In genomic region chr14:105419055-105419304, GRCh38 we compare ENCODE assay signal across 8 cellular contexts. TPM values are rescaled to one million over a fixed set of nuclear protein-coding genes. Genes with fewer than 3 reads are reported as not detected.
DNase-seq lines count a peak whose midpoint lies in the region; ATAC-seq and TF ChIP-seq lines count a peak whose summit lies in the region.
"Had no signal": no experiment of that assay in that cellular context is flagged by ENCODE, and none has a peak within 500 bp of the region (broad histone marks: within the 10 kb centered on the region; RNA-seq: fewer than 3 reads in every experiment).

No MANE protein-coding gene starts in this region.

- in situ Hi-C loops in HAP-1 (cut with MboI; ENCODE audit: low sequenced_read_pairs): no loop called here

- H3K9ac ChIP-seq in smooth muscle cell (ENCODE audit: low read depth): peak overlapping the region; percentile 73

- TF ChIP-seq CTCF in WERI-Rb-1 (IDR thresholded peaks at IDR 0.05; ENCODE audit: low read depth, low read length): no peak
- TF ChIP-seq CTCF in right atrium auricular region (IDR thresholded peaks at IDR 0.05): no peak
- TF ChIP-seq CTCF in smooth muscle cell (IDR thresholded peaks at IDR 0.05; ENCODE audit: borderline replicate concordance, insufficient read depth, poor library complexity, severe bottlenecking): no peak

- H3K27me3 ChIP-seq in HAP-1 (ENCODE audit: low read depth) (no peaks in the 10 kb centered on the region), WERI-Rb-1 (ENCODE audit: insufficient read depth, low read depth, severe bottlenecking) (no peaks in the 10 kb centered on the region), right atrium auricular region (no peaks in the 10 kb centered on the region), smooth muscle cell (ENCODE audit: low read depth) (no peaks in the 10 kb centered on the region)

- WGBS in smooth muscle cell (ENCODE audit: low lambda C conversion rate): 71% methylated on average over 8 of the region's 8 CpGs

- H3K4me3 ChIP-seq in HAP-1: peak overlapping the region; percentile 48
- H3K4me3 ChIP-seq in WERI-Rb-1 (ENCODE audit: low read depth, low read length): peak overlapping the region; percentile 91
- H3K4me3 ChIP-seq in right atrium auricular region: peak overlapping the region in 1 of 2 donors; percentile 62
- H3K4me3 ChIP-seq in smooth muscle cell: peak overlapping the region; percentile 74

- H3K79me2 ChIP-seq in smooth muscle cell (ENCODE audit: low read depth): peaks cover 40% of the 10 kb centered on the region

- H3K36me3 ChIP-seq in HAP-1 (replicated peaks) (peaks cover 28% of the 10 kb centered on the region), WERI-Rb-1 (peaks cover 35% of the 10 kb centered on the region), right atrium auricular region (no peaks in the 10 kb centered on the region), smooth muscle cell (ENCODE audit: low read depth) (no peaks in the 10 kb centered on the region)

- DNase-seq in HAP-1 (ENCODE audit: low spot score in 2 of 2): no peak
- DNase-seq in WERI-Rb-1: no peak
- DNase-seq in right atrium auricular region (ENCODE audit: low spot score): no peak
- no peak for DNase-seq in smooth muscle cell (lab: John Stamatoyannopoulos, UW; ENCODE audit: unreplicated experiment)
- no peak for DNase-seq in effector CD4-positive, alpha-beta T cell
- DNase-seq in NCI-H1694 treated with DMSO at 0.1 percent for 48 hours (lab: John Stamatoyannopoulos, UW): no peak
- DNase-seq: KBM-7 had no signal

- H2AFZ ChIP-seq in smooth muscle cell (ENCODE audit: low read depth): no peak overlapping the region

- peak overlapping the region; percentile 98 for H3K4me2 ChIP-seq in smooth muscle cell

- peaks cover 33% of the 10 kb centered on the region for H4K20me1 ChIP-seq in smooth muscle cell (ENCODE audit: low read depth)

- H3F3A ChIP-seq in smooth muscle cell (ENCODE audit: low read depth): peaks cover 6% of the 10 kb centered on the region

- H3K4me1 ChIP-seq in HAP-1: peaks cover 16% of the 10 kb centered on the region
- peaks cover 0 to 61% of the 10 kb centered on the region in 2 donors for H3K4me1 ChIP-seq in right atrium auricular region
- H3K4me1 ChIP-seq in smooth muscle cell (ENCODE audit: low read depth): peaks cover 18% of the 10 kb centered on the region

- H3K9me3 ChIP-seq in HAP-1 (no peaks in the 10 kb centered on the region), WERI-Rb-1 (ENCODE audit: severe bottlenecking) (no peaks in the 10 kb centered on the region), right atrium auricular region (no peaks in the 10 kb centered on the region), smooth muscle cell (replicated peaks; ENCODE audit: low read depth) (no peaks in the 10 kb centered on the region)

- H3K27ac ChIP-seq in WERI-Rb-1: peak overlapping the region; percentile 89
- peak overlapping the region; percentile 72 to 82 for H3K27ac ChIP-seq in right atrium auricular region
- H3K27ac ChIP-seq in smooth muscle cell (ENCODE audit: low read depth): no peak overlapping the region

- ATAC-seq in GM18861 (IDR thresholded peaks at IDR 0.05; ENCODE audit: unreplicated experiment): no peak

RNA-seq across cellular contexts. Expression of gene MTA1, which starts 0.6 kb away (rescaled TPM):
- total RNA-seq in right atrium auricular region (10 to 100 TPM; 51.9 to 61.7 TPM), smooth muscle cell (25.5 and 41.3 TPM in 2 replicates)
- polyA plus RNA-seq in smooth muscle cell: 48.7 and 60.4 TPM in 2 replicates

RNA-seq across cellular contexts. Expression of gene TEX22, which starts 20.6 kb away (rescaled TPM):
- total RNA-seq in right atrium auricular region (under 1 TPM in 1 of 2 donors, not detected in 1; 0.16 TPM), smooth muscle cell (0.09 and 1.7 TPM in 2 replicates)
- polyA plus RNA-seq in smooth muscle cell: 0.50 and 0.93 TPM in 2 replicates

RNA-seq across cellular contexts. Expression of gene CRIP2, which starts 55.6 kb away (rescaled TPM):
- total RNA-seq in right atrium auricular region (1,000 to 10,000 TPM in 1 of 2 donors, 100 to 1,000 TPM in 1; 831 to 1,272 TPM), smooth muscle cell (7.6 and 14.1 TPM in 2 replicates)
- polyA plus RNA-seq in smooth muscle cell: 38.1 and 45.7 TPM in 2 replicates

Comparison
In these comparisons a context has a peak if more than half of its experiments do, and no peak if none do; other contexts are left out.
1. RNA of gene CRIP2, which starts 55.6 kb away (total RNA-seq): 831 to 1,272 TPM in right atrium auricular region; 7.6 to 14.1 TPM in smooth muscle cell; every median in the first group is over 10 times any median in the second.